Comparison of ENCODE assay signal across 8 cellular contexts in genomic region chr15:32641517-32642059, GRCh38. TPM values are rescaled to one million over a fixed set of nuclear protein-coding genes. Genes with fewer than 3 reads are reported as not detected.
DNase-seq lines count a peak whose midpoint lies in the region; ATAC-seq and TF ChIP-seq lines count a peak whose summit lies in the region.

TSS of gene SCG5 (plus strand) at chr15:32641710. CDS start at chr15:32643593, 1,883 bp downstream.

- no peak for TF ChIP-seq POLR2A in esophagus muscularis mucosa (IDR thresholded peaks at IDR 0.05; ENCODE audit: low read depth)

- DNase-seq in GM23338 (ENCODE audit: low spot score) (peak; percentile 96), NCI-H82 treated with DMSO at 0.1 percent for 48 hours (lab: John Stamatoyannopoulos, UW; ENCODE audit: unreplicated experiment) (peak; percentile 52), esophagus muscularis mucosa (ENCODE audit: extremely low spot score) (no peak), H4 (ENCODE audit: low spot score) (no peak), AG08395 (ENCODE audit: low spot score) (no peak)

- H3K9me2 ChIP-seq in GM23338 (ENCODE audit: insufficient read depth): no peaks in the 10 kb centered on the region

- H3K9me3 Mint-ChIP-seq in GM23338: no peaks in the 10 kb centered on the region

- ATAC-seq in GM23338 (peak; percentile 98), HG02852 (IDR thresholded peaks at IDR 0.05; ENCODE audit: unreplicated experiment) (no peak), HG02678 (IDR thresholded peaks at IDR 0.05; ENCODE audit: unreplicated experiment) (no peak)

- H3K79me2 ChIP-seq in GM23338 (replicated peaks; ENCODE audit: insufficient read depth) (no peaks in the 10 kb centered on the region; the same call in 1 of the 2 replicates), parathyroid adenoma (no peaks in the 10 kb centered on the region)

- H3K27me3 Mint-ChIP-seq in GM23338 (ENCODE audit: insufficient read depth, low read depth, poor library complexity): peaks cover 5% of the 10 kb centered on the region

- no peak for TF ChIP-seq CTCF in GM23338 (conservative IDR thresholded peaks at IDR 0.05; ENCODE audit: low read depth in 2 of 2)
- TF ChIP-seq CTCF in esophagus muscularis mucosa (IDR thresholded peaks at IDR 0.05): no peak
- no peak for TF ChIP-seq CTCF in parathyroid adenoma (IDR thresholded peaks at IDR 0.05)

- WGBS in esophagus muscularis mucosa: 32% methylated on average over 19 of the region's 22 CpGs

- H3K4me1 ChIP-seq in GM23338 (ENCODE audit: insufficient read depth) (peaks cover 30% of the 10 kb centered on the region), esophagus muscularis mucosa (peaks cover 0 to 7% (median 6%) of the 10 kb centered on the region in 4 donors), parathyroid adenoma (no peaks in the 10 kb centered on the region)

- peak within 1 kb of the TSS; percentile 87 for H3K4me3 Mint-ChIP-seq in GM23338

- TF ChIP-seq EP300 in esophagus muscularis mucosa (IDR thresholded peaks at IDR 0.05): no peak

- peaks cover 16% of the 10 kb centered on the region for H3K36me3 ChIP-seq in GM23338 (ENCODE audit: insufficient read depth)
- no peaks in the 10 kb centered on the region for H3K36me3 ChIP-seq in esophagus muscularis mucosa
- H3K36me3 ChIP-seq in parathyroid adenoma (ENCODE audit: control insufficient read depth, insufficient read depth, low read length): no peaks in the 10 kb centered on the region

- H3F3A ChIP-seq in GM23338 (replicated peaks; ENCODE audit: low read depth): no peaks in the 10 kb centered on the region

- H3K27ac Mint-ChIP-seq in GM23338: peak within 1 kb of the TSS; percentile 94

- H3K9ac ChIP-seq in parathyroid adenoma: no peak within 1 kb of the TSS

- H3K27ac ChIP-seq in GM23338 (ENCODE audit: low read depth) (peak within 1 kb of the TSS; percentile 89), esophagus muscularis mucosa (replicated peaks in 1 of 4) (no peak within 1 kb of the TSS), parathyroid adenoma (peak within 1 kb of the TSS; percentile 83)

- H3K36me3 Mint-ChIP-seq in GM23338 (ENCODE audit: low read depth): peaks cover 16% of the 10 kb centered on the region

- intact Hi-C loops in esophagus muscularis mucosa (cut with DNase I): no loop called here

- H3K4me2 ChIP-seq in GM23338 (peak within 1 kb of the TSS; percentile 74), parathyroid adenoma (ENCODE audit: low read length) (peak within 1 kb of the TSS; percentile 83)

- no peaks in the 10 kb centered on the region for H3K9me3 ChIP-seq in esophagus muscularis mucosa
- no peaks in the 10 kb centered on the region for H3K9me3 ChIP-seq in parathyroid adenoma (ENCODE audit: control insufficient read depth, low read length)

- H3K4me3 ChIP-seq in GM23338 (peak within 1 kb of the TSS; percentile 60), esophagus muscularis mucosa (peak within 1 kb of the TSS; percentile 14 to 42 (median 23)), parathyroid adenoma (ENCODE audit: low read depth, low read length) (peak within 1 kb of the TSS; percentile 78)

- H4K20me1 ChIP-seq in GM23338 (replicated peaks; ENCODE audit: insufficient read depth): no peaks in the 10 kb centered on the region

- H3K4me1 Mint-ChIP-seq in GM23338: peaks cover 31% of the 10 kb centered on the region

- no peaks in the 10 kb centered on the region for H3K27me3 ChIP-seq in GM23338 (ENCODE audit: insufficient read depth)
- H3K27me3 ChIP-seq in esophagus muscularis mucosa: peaks cover 0 to 23% (median 2%) of the 10 kb centered on the region in 4 donors
- H3K27me3 ChIP-seq in parathyroid adenoma (ENCODE audit: control insufficient read depth, insufficient read depth, low read length): no peaks in the 10 kb centered on the region

- H2AFZ ChIP-seq in GM23338 (no peak within 1 kb of the TSS; the same call in 1 of the 2 replicates), parathyroid adenoma (peak within 1 kb of the TSS; percentile 88)

TF ChIP-seq in GM23338, 12 proteins besides CTCF, POLR2A, EP300 and RAD21 (continues in another document):
- TF ChIP-seq EZH2 (IDR thresholded peaks at IDR 0.05; ENCODE audit: low read depth, unreplicated experiment) (no peak), ETS1 (IDR thresholded peaks at IDR 0.05) (no peak), POLR2AphosphoS5 (IDR thresholded peaks at IDR 0.05; ENCODE audit: low read depth) (peak; percentile 91), REST (IDR thresholded peaks at IDR 0.05; ENCODE audit: unreplicated experiment) (no peak), CREB1 (CRISPR knock-in tag; IDR thresholded peaks at IDR 0.05; ENCODE audit: low read depth) (peak; percentile 71)

RNA-seq across cellular contexts. Expression of gene SCG5, which starts in this region (rescaled TPM):
- 48.1 and 49.2 TPM in 2 replicates for total RNA-seq in GM23338 (2014; rRNA removed; shearing (Covaris generic))
- polyA plus RNA-seq in GM23338 (2016; fragmentation: Nextera tagmentation; extraction: Ambion mirVana): 64.4 and 73.3 TPM in 2 replicates
- 1 to 10 TPM; 1.2 to 6.6 (median 2.9) TPM for total RNA-seq in esophagus muscularis mucosa
- 0.64 and 0.95 TPM in 2 replicates for total RNA-seq in H4 (2014; rRNA removed; shearing (Covaris generic))

Comparison
In these comparisons a context has a peak if more than half of its experiments do, and no peak if none do; other contexts are left out.
1. DNase-seq: peak in GM23338 (single experiment) and NCI-H82 treated with DMSO at 0.1 percent for 48 hours (single experiment); none in esophagus muscularis mucosa (single experiment), H4 (single experiment) and AG08395 (single experiment).
2. H3K27ac ChIP-seq: peak in GM23338 (single experiment) and parathyroid adenoma (single experiment); none in esophagus muscularis mucosa (0 of 4).
3. H3K4me3 ChIP-seq: peak in every context shown above with its lines; median percentile 78 in parathyroid adenoma; 60 in GM23338; 23 in esophagus muscularis mucosa.